Comparison of ENCODE assay signal across 8 cellular contexts in genomic region chr9:62801372-62801811, GRCh38.
A peak's percentile ranks its signal among the peaks of the same experiment; 100 is the strongest.
DNase-seq lines count a peak whose midpoint lies in the region; ATAC-seq and TF ChIP-seq lines count a peak whose summit lies in the region.
"Not testable (repeated sequence)": the region's sequence is repeated elsewhere in the genome, so short reads cannot be mapped to it uniquely, and the experiment has no call there.

No MANE protein-coding gene starts in this region.

- 17 to 26% (median 20%) methylated on average over 15 of the region's 15 CpGs for WGBS in spleen, 5 donors

- POLR2A ChIA-PET in AG04450 (lab: Yijun Ruan, JAX); T-cell (lab: Charles Lee): not testable (repeated sequence)

- CTCF ChIA-PET in AG04450 (lab: Charles Lee): not testable (repeated sequence)
- CTCF ChIA-PET in T-cell (lab: Charles Lee): interaction anchor here in 1 of 2 donors (1.0 kb wide), 1 partner anchor 1016 kb away, joined by 3 read pairs; no protein-coding TSS in a partner anchor

- peaks cover 34 to 39% (median 37%) of the 10 kb centered on the region in 3 donors for H3K4me1 Mint-ChIP-seq in T-cell
- peaks cover 35% of the 10 kb centered on the region for H3K4me1 Mint-ChIP-seq in activated naive CD8-positive, alpha-beta T cell (ENCODE audit: low read depth)
- peaks cover 25 to 28% of the 10 kb centered on the region in 2 donors for H3K4me1 Mint-ChIP-seq in effector memory CD8-positive, alpha-beta T cell (ENCODE audit: low read depth in 2 of 2)

- H3K4me3 ChIP-seq in AG04450 (ENCODE audit: low read depth, low read length): peak overlapping the region; percentile 62
- peak overlapping the region; percentile 61; the same call in 1 of the 2 replicates for H3K4me3 ChIP-seq in H7 (ENCODE audit: insufficient read depth, low read depth, low read length)
- H3K4me3 ChIP-seq in iPS-11a (ENCODE audit: low read depth, low read length): peak overlapping the region; percentile 66
- peak overlapping the region; percentile 26 to 64 for H3K4me3 ChIP-seq in muscle layer of duodenum (ENCODE audit: low read depth in 1 of 2, low read length in 2 of 2)
- peak overlapping the region; percentile 45 to 69 (median 53) for H3K4me3 ChIP-seq in spleen

- not testable (repeated sequence) for ATAC-seq in T-cell (replicated peaks in 1 of 4); effector memory CD8-positive, alpha-beta T cell (replicated peaks)

- peaks cover 14% of the 10 kb centered on the region for H3K27me3 ChIP-seq in AG04450 (ENCODE audit: control insufficient read depth, insufficient read depth, low read length)
- peaks cover 69% of the 10 kb centered on the region for H3K27me3 ChIP-seq in H7 (ENCODE audit: control insufficient read depth, insufficient read depth, low read length)
- peaks cover 18% of the 10 kb centered on the region for H3K27me3 ChIP-seq in muscle layer of duodenum (ENCODE audit: low read depth, low read length)
- peaks cover 0 to 74% (median 21%) of the 10 kb centered on the region in 7 donors for H3K27me3 ChIP-seq in spleen (replicated peaks in 1 of 7)

- TF ChIP-seq POLR2A in spleen (IDR thresholded peaks at IDR 0.05): not testable (repeated sequence)

- not testable (repeated sequence) for H3K36me3 Mint-ChIP-seq in T-cell; activated naive CD8-positive, alpha-beta T cell
- peaks cover 29% of the 10 kb centered on the region for H3K36me3 Mint-ChIP-seq in effector memory CD8-positive, alpha-beta T cell (ENCODE audit: insufficient read depth)

- not testable (repeated sequence) for TF ChIP-seq CTCF in AG04450 (IDR thresholded peaks at IDR 0.05; ENCODE audit: low read depth, low read length); spleen (IDR thresholded peaks at IDR 0.05 in 8 of 11, conservative IDR thresholded peaks at IDR 0.05 in 3 of 11)

- not testable (repeated sequence) for H3K36me3 ChIP-seq in H7 (replicated peaks; ENCODE audit: control insufficient read depth, insufficient read depth, low read length); muscle layer of duodenum (ENCODE audit: control insufficient read depth in 1 of 2, insufficient read depth in 2 of 2, low read length in 2 of 2); spleen

- H3K4me1 ChIP-seq in muscle layer of duodenum (ENCODE audit: control insufficient read depth in 1 of 2, insufficient read depth in 2 of 2, low read length in 2 of 2) (peaks cover 0 to 19% of the 10 kb centered on the region in 2 donors), spleen (peaks cover 11 to 53% (median 46%) of the 10 kb centered on the region in 6 donors)

- H3K4me3 Mint-ChIP-seq in T-cell: peak overlapping the region; percentile 62 to 72 (median 66)
- H3K4me3 Mint-ChIP-seq in activated naive CD8-positive, alpha-beta T cell: peak overlapping the region; percentile 81
- peak overlapping the region; percentile 57 to 74 for H3K4me3 Mint-ChIP-seq in effector memory CD8-positive, alpha-beta T cell

- not testable (repeated sequence) for DNase-seq in AG04450 (ENCODE audit: low read depth, low spot score); H7
- DNase-seq in T-cell (peak in 7 of 34 experiments; percentile 9 to 34 (median 14)), spleen (peak; percentile 91)
- DNase-seq in effector memory CD8-positive, alpha-beta T cell: peak in 1 of 3 experiments; percentile 21

- H3K27ac ChIP-seq in AG04450 (ENCODE audit: low read depth, low read length): peak overlapping the region; percentile 47
- H3K27ac ChIP-seq in muscle layer of duodenum (ENCODE audit: low read length): not testable (repeated sequence)
- peak overlapping the region; percentile 81 to 92 (median 90) for H3K27ac ChIP-seq in spleen

- H3K9me3 Mint-ChIP-seq in T-cell; activated naive CD8-positive, alpha-beta T cell (ENCODE audit: low read depth); effector memory CD8-positive, alpha-beta T cell: not testable (repeated sequence)

- peak overlapping the region; percentile 59 to 79 for H3K27ac Mint-ChIP-seq in T-cell
- H3K27ac Mint-ChIP-seq in activated naive CD8-positive, alpha-beta T cell: peak overlapping the region; percentile 4
- H3K27ac Mint-ChIP-seq in effector memory CD8-positive, alpha-beta T cell: peak overlapping the region; percentile 12 to 91

- peaks cover 18% of the 10 kb centered on the region for H3K9me3 ChIP-seq in AG04450 (ENCODE audit: control insufficient read depth, insufficient read depth, low read length)
- not testable (repeated sequence) for H3K9me3 ChIP-seq in muscle layer of duodenum (ENCODE audit: control insufficient read depth in 1 of 2, low read length in 2 of 2); spleen

- peaks cover 44 to 54% of the 10 kb centered on the region in 2 donors for H3K27me3 Mint-ChIP-seq in T-cell
- H3K27me3 Mint-ChIP-seq in activated naive CD8-positive, alpha-beta T cell: peaks cover 40% of the 10 kb centered on the region
- H3K27me3 Mint-ChIP-seq in effector memory CD8-positive, alpha-beta T cell: peaks cover 16 to 42% of the 10 kb centered on the region in 2 donors

- intact Hi-C loops in spleen (cut with DNase I; ENCODE audit: low total_unique reads): not testable (repeated sequence)

Comparison
In these comparisons a context has a peak if more than half of its experiments do, and no peak if none do; other contexts are left out.
1. H3K27ac Mint-ChIP-seq: peak in every context shown above with its lines; median percentile 69 in T-cell; 52 in effector memory CD8-positive, alpha-beta T cell; 4 in activated naive CD8-positive, alpha-beta T cell.